In genomic region chr1:18789246-18789645, GRCh38 we compare ENCODE assay signal across 28 cellular contexts.
"Had no signal": no experiment of that assay in that cellular context is flagged by ENCODE, and none has a peak within 500 bp of the region (broad histone marks: within the 10 kb centered on the region; RNA-seq: fewer than 3 reads in every experiment).

No MANE protein-coding gene starts in this region.

- H3K27ac ChIP-seq: stomach, suprapubic skin, testis, thoracic aorta, thyroid gland, tibial artery, tibial nerve, transverse colon, upper lobe of left lung, upper lobe of right lung, uterus, vagina had no signal

- H3K9me3 ChIP-seq: testis, thyroid gland, transverse colon, upper lobe of right lung, uterus, vagina had no signal

- H3K27me3 ChIP-seq: testis, thyroid gland, vagina had no signal

- H3K36me3 Mint-ChIP-seq: stimulated activated effector memory CD8-positive, alpha-beta T cell treated with anti-CD3 and anti-CD28 coated beads, Interleukin-12 subunit alpha, Interleukin-12 subunit beta, amount 100 ng/mL, for 72 hours; stimulated activated memory B cell treated with anti-CD40 and anti-IgM and Interleukin-4, amounts not matched to agents 10 μg/mL and 1 μg/mL and 100 μg/mL, for 72 hours; stimulated activated naive B cell treated with anti-CD40 and anti-IgM and Interleukin-4, amounts not matched to agents 10 μg/mL and 1 μg/mL and 100 μg/mL, for 72 hours; type B pancreatic cell had no signal

- H3K36me3 ChIP-seq: stomach, suprapubic skin, thoracic aorta, thyroid gland, tibial artery, transverse colon, upper lobe of left lung, upper lobe of right lung, uterus, vagina had no signal

- H3K4me1 Mint-ChIP-seq: stimulated activated effector memory CD8-positive, alpha-beta T cell treated with anti-CD3 and anti-CD28 coated beads, Interleukin-12 subunit alpha, Interleukin-12 subunit beta, amount 100 ng/mL, for 72 hours; stimulated activated memory B cell treated with anti-CD40 and anti-IgM and Interleukin-4, amounts not matched to agents 10 μg/mL and 1 μg/mL and 100 μg/mL, for 72 hours; stimulated activated naive B cell treated with anti-CD40 and anti-IgM and Interleukin-4, amounts not matched to agents 10 μg/mL and 1 μg/mL and 100 μg/mL, for 72 hours; stimulated activated naive CD8-positive, alpha-beta T cell treated with anti-CD3 and anti-CD28 coated beads, Interleukin-15, amount 100 ng/mL, for 72 hours had no signal

- H3K9me3 Mint-ChIP-seq: stimulated activated effector memory CD8-positive, alpha-beta T cell treated with anti-CD3 and anti-CD28 coated beads, Interleukin-12 subunit alpha, Interleukin-12 subunit beta, amount 100 ng/mL, for 72 hours; stimulated activated naive CD8-positive, alpha-beta T cell treated with anti-CD3 and anti-CD28 coated beads, Interleukin-15, amount 100 ng/mL, for 72 hours; stimulated activated naive CD8-positive, alpha-beta T cell treated with anti-CD3 and anti-CD28 coated beads, Interleukin-15, Interleukin-2, amounts not matched to agents 100 ng/mL and 50 ng/mL, for 24 hours; type B pancreatic cell had no signal

- H3K27ac Mint-ChIP-seq: stimulated activated effector memory CD8-positive, alpha-beta T cell treated with anti-CD3 and anti-CD28 coated beads, Interleukin-12 subunit alpha, Interleukin-12 subunit beta, amount 100 ng/mL, for 72 hours; stimulated activated memory B cell treated with anti-CD40 and anti-IgM and Interleukin-4, amounts not matched to agents 10 μg/mL and 1 μg/mL and 100 μg/mL, for 72 hours; stimulated activated naive B cell treated with anti-CD40 and anti-IgM and Interleukin-4, amounts not matched to agents 10 μg/mL and 1 μg/mL and 100 μg/mL, for 72 hours; stimulated activated naive CD8-positive, alpha-beta T cell treated with anti-CD3 and anti-CD28 coated beads, Interleukin-15, amount 100 ng/mL, for 72 hours; stimulated activated naive CD8-positive, alpha-beta T cell treated with anti-CD3 and anti-CD28 coated beads, Interleukin-15, Interleukin-2, amounts not matched to agents 100 ng/mL and 50 ng/mL, for 24 hours; type B pancreatic cell had no signal

- H3K4me3 Mint-ChIP-seq: stimulated activated effector memory CD8-positive, alpha-beta T cell treated with anti-CD3 and anti-CD28 coated beads, Interleukin-12 subunit alpha, Interleukin-12 subunit beta, amount 100 ng/mL, for 72 hours; stimulated activated memory B cell treated with anti-CD40 and anti-IgM and Interleukin-4, amounts not matched to agents 10 μg/mL and 1 μg/mL and 100 μg/mL, for 72 hours; stimulated activated naive B cell treated with anti-CD40 and anti-IgM and Interleukin-4, amounts not matched to agents 10 μg/mL and 1 μg/mL and 100 μg/mL, for 72 hours; stimulated activated naive CD8-positive, alpha-beta T cell treated with anti-CD3 and anti-CD28 coated beads, Interleukin-15, amount 100 ng/mL, for 72 hours; stimulated activated naive CD8-positive, alpha-beta T cell treated with anti-CD3 and anti-CD28 coated beads, Interleukin-15, Interleukin-2, amounts not matched to agents 100 ng/mL and 50 ng/mL, for 24 hours; type B pancreatic cell had no signal

- DNase-seq: stimulated activated CD4-positive, alpha-beta T cell treated with anti-CD3 and anti-CD28 coated beads, Interleukin-2, amount 100 ng/mL, for 48 hours; stimulated activated CD4-positive, alpha-beta T cell treated with anti-CD3 and anti-CD28 coated beads, Interleukin-4, amount 100 ng/mL, for 1 hour; stimulated activated CD4-positive, alpha-beta T cell treated with anti-CD3 and anti-CD28 coated beads, Interleukin-4, amount 100 ng/mL, for 24 hours; stimulated activated CD4-positive, alpha-beta T cell treated with anti-CD3 and anti-CD28 coated beads, Interleukin-4, amount 100 ng/mL, for 4 hours; stimulated activated CD8-positive, alpha-beta memory T cell treated with anti-CD3 and anti-CD28 coated beads, Interleukin-4, amount 100 ng/mL, for 48 hours; stimulated activated naive B cell treated with anti-CD40 and anti-IgM and Interleukin-4, amounts not matched to agents 10 μg/mL and 1 μg/mL and 100 μg/mL, for 72 hours; stimulated activated naive CD4-positive, alpha-beta T cell; stimulated activated naive CD4-positive, alpha-beta T cell treated with Interleukin-2 at 50 U/mL for 16 hours; stimulated activated naive CD8-positive, alpha-beta T cell treated with anti-CD3 and anti-CD28 coated beads, Interleukin-15, amount 100 ng/mL, for 72 hours; stimulated activated naive CD8-positive, alpha-beta T cell treated with anti-CD3 and anti-CD28 coated beads, Interleukin-15, Interleukin-2, amounts not matched to agents 100 U/mL and 50 U/mL, for 24 hours; stomach; substantia nigra; testis; thyroid gland; tibial artery; transverse colon; trophoblast cell; upper lobe of left lung; upper lobe of right lung; uterus had no signal

- H3K4me1 ChIP-seq: stomach, suprapubic skin, testis, thyroid gland, tibial artery, tibial nerve, transverse colon, upper lobe of left lung, upper lobe of right lung, uterus, vagina had no signal

- H3K4me3 ChIP-seq: stomach, suprapubic skin, testis, thoracic aorta, thyroid gland, tibial artery, tibial nerve, transverse colon, upper lobe of left lung, upper lobe of right lung, uterus, vagina had no signal

- ATAC-seq: stimulated activated effector memory CD8-positive, alpha-beta T cell treated with anti-CD3 and anti-CD28 coated beads, Interleukin-12 subunit alpha, Interleukin-12 subunit beta, amount 100 ng/mL, for 72 hours; stimulated activated memory B cell treated with anti-CD40 and anti-IgM and Interleukin-4, amounts not matched to agents 10 μg/mL and 1 μg/mL and 100 μg/mL, for 72 hours; stimulated activated naive B cell treated with anti-CD40 and anti-IgM and Interleukin-4, amounts not matched to agents 10 μg/mL and 1 μg/mL and 100 μg/mL, for 72 hours; stimulated activated naive CD8-positive, alpha-beta T cell treated with anti-CD3 and anti-CD28 coated beads, Interleukin-15, amount 100 ng/mL, for 72 hours; stimulated activated naive CD8-positive, alpha-beta T cell treated with anti-CD3 and anti-CD28 coated beads, Interleukin-15, Interleukin-2, amounts not matched to agents 100 U/mL and 50 U/mL, for 24 hours; upper lobe of right lung had no signal
